15 cellular contexts compared by ENCODE assay signal in the genomic region with DNA sequence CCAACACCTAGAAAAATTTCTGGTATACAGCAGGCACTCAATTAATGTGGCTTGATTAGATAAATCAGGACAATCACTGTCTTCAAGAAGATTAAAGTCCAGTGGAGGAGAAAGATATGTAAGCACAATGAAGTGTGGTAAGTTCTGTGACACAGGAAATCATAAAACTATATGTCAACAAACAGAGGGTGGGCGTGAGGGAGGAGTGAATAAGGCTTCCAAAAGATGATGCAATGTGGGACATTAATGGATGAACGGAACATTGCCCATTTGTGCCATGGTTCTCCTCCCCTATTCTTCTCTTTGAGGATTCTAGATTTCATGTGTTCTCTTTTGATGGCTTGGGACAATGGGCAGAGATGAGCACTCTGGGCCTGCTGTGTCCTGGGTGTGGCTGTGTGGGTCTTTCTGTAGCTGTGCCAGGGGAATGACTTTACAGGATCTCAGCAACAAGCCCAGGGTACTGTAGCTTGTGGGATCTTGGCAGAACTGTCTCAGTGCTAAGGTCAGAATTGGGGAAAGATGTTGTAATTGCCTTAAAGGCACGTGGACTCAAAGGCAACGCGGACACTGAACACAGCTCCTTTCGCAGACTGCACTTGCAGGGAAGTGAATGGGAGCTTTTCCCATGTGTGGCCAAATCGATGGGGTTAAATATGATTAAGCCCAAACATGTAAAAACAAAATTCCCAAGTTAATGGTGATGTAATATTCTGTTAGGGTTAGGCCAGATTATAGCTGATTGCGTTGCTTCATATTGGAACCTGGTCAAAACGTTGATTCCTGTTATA.
DNase-seq lines count a peak whose midpoint lies in the region; ATAC-seq lines count a peak whose summit lies in the region.
"Had no signal": no experiment of that assay in that cellular context is flagged by ENCODE, and none has a peak within 500 bp of the region (broad histone marks: within the 10 kb centered on the region; RNA-seq: fewer than 3 reads in every experiment).

No MANE protein-coding gene starts in this region.

- no peaks in the 10 kb centered on the region for H3K36me3 ChIP-seq in neuronal stem cell (replicated peaks in 1 of 2; ENCODE audit: control insufficient read depth in 2 of 2, insufficient read depth in 2 of 2, low read length in 2 of 2)
- H3K36me3 ChIP-seq: BLaER1 treated with 17β-estradiol and CSF1 and Interleukin-3, amounts not matched to agents 10 nM and 100 nM; brain microvascular endothelial cell; SJCRH30 had no signal

- H3K4me2 ChIP-seq in neuronal stem cell (ENCODE audit: insufficient read depth, low read length, poor library complexity, severe bottlenecking) = no peak overlapping the region
- H3K4me2 ChIP-seq: BLaER1 treated with 17β-estradiol and CSF1 and Interleukin-3, amounts not matched to agents 10 nM and 100 nM had no signal

- no peak overlapping the region for H3K14ac ChIP-seq in neuronal stem cell (ENCODE audit: low read length)

- no peak overlapping the region for H3K18ac ChIP-seq in neuronal stem cell (ENCODE audit: low read length)

- no peak overlapping the region for H2BK12ac ChIP-seq in neuronal stem cell (ENCODE audit: low read length)

- H3K23ac ChIP-seq in neuronal stem cell (ENCODE audit: low read depth, low read length, poor library complexity) = no peak overlapping the region

- H3K9me3 ChIP-seq in neuronal stem cell (replicated peaks in 1 of 2; ENCODE audit: control insufficient read depth in 2 of 2, insufficient read depth in 1 of 2, low read depth in 1 of 2, low read length in 2 of 2) = no peaks in the 10 kb centered on the region

- H3K79me1 ChIP-seq in neuronal stem cell (ENCODE audit: low read depth, low read length) = no peaks in the 10 kb centered on the region

- no peak overlapping the region for H2AK5ac ChIP-seq in neuronal stem cell (ENCODE audit: low read depth, low read length)

- H2BK120ac ChIP-seq in neuronal stem cell (ENCODE audit: low read depth, low read length) = no peak overlapping the region

- H3K9ac ChIP-seq in neuronal stem cell (ENCODE audit: low read depth, low read length, poor library complexity) = no peak overlapping the region
- H3K9ac ChIP-seq: BLaER1 treated with 17β-estradiol and CSF1 and Interleukin-3, amounts not matched to agents 10 nM and 100 nM had no signal

- H3K27me3 ChIP-seq in neuronal stem cell (ENCODE audit: control insufficient read depth in 3 of 3, insufficient read depth in 3 of 3, low read depth in 1 of 3, low read length in 3 of 3) = no peaks in the 10 kb centered on the region
- H3K27me3 ChIP-seq: BLaER1 treated with 17β-estradiol and CSF1 and Interleukin-3, amounts not matched to agents 10 nM and 100 nM; brain microvascular endothelial cell; SJCRH30 had no signal

- no peak overlapping the region for H3K4ac ChIP-seq in neuronal stem cell (ENCODE audit: low read length)

- DNase-seq in Daoy (ENCODE audit: low read depth) (peak; percentile 64), NCI-H460 (ENCODE audit: extremely low read depth, low read depth) (peak; percentile 56), fibroblast of gingiva (ENCODE audit: low read depth) (peak; percentile 71), neuronal stem cell (ENCODE audit: low spot score) (no peak), cerebellum (ENCODE audit: low spot score) (no peak)
- no peak for DNase-seq in activated CD8-positive, alpha-beta memory T cell treated with anti-CD3 and anti-CD28 coated beads for 24 hours
- DNase-seq: activated CD4-positive, CD25-positive, alpha-beta regulatory T cell treated with anti-CD3 and anti-CD28 coated beads, Interleukin-2, amount 50 U/mL, for 72 hours; brain microvascular endothelial cell; NCI-H1092; NCI-H510A treated with DMSO at 0.1 percent for 48 hours; SJCRH30; stimulated activated CD4-positive, alpha-beta T cell treated with anti-CD3 and anti-CD28 coated beads, Interleukin-1b, Interleukin-23, amount 100 ng/mL, for 48 hours had no signal

- H4K8ac ChIP-seq in neuronal stem cell (ENCODE audit: low read depth, low read length) = no peak overlapping the region

- no peak overlapping the region for H2BK5ac ChIP-seq in neuronal stem cell (ENCODE audit: low read length)

- peak overlapping the region; percentile 30 for H2BK15ac ChIP-seq in neuronal stem cell (ENCODE audit: low read length)

- H3K4me1 ChIP-seq in neuronal stem cell (ENCODE audit: control insufficient read depth in 2 of 2, insufficient read depth in 1 of 2, low read depth in 1 of 2, low read length in 2 of 2) = peaks cover 0 to 2% of the 10 kb centered on the region in 2 donors
- H3K4me1 ChIP-seq: BLaER1 treated with 17β-estradiol and CSF1 and Interleukin-3, amounts not matched to agents 10 nM and 100 nM had no signal

- ATAC-seq in GM18511 (IDR thresholded peaks at IDR 0.05; ENCODE audit: unreplicated experiment) (no peak), GM21526 (IDR thresholded peaks at IDR 0.05; ENCODE audit: low FRiP score, unreplicated experiment) (no peak)

- no peak overlapping the region for H2AFZ ChIP-seq in neuronal stem cell (ENCODE audit: low read length)

- H4K91ac ChIP-seq in neuronal stem cell (ENCODE audit: low read depth, low read length, poor library complexity) = no peak overlapping the region

- no peak overlapping the region for H3K27ac ChIP-seq in neuronal stem cell (replicated peaks; ENCODE audit: low read length)
- H3K27ac ChIP-seq: BLaER1 treated with 17β-estradiol and CSF1 and Interleukin-3, amounts not matched to agents 10 nM and 100 nM; brain microvascular endothelial cell; SJCRH30 had no signal

- no peak overlapping the region for H3K4me3 ChIP-seq in neuronal stem cell (ENCODE audit: low read length in 2 of 2)
- H3K4me3 ChIP-seq: BLaER1 treated with 17β-estradiol and CSF1 and Interleukin-3, amounts not matched to agents 10 nM and 100 nM; SJCRH30 had no signal

- no CpG with 5 or more reads among the region's 9 CpGs for WGBS in neuronal stem cell (ENCODE audit: extremely low coverage in 2 of 2, insufficient read length in 2 of 2, insufficient replicate concordance in 1 of 2), 2 donors

Comparison
In these comparisons a context has a peak if more than half of its experiments do, and no peak if none do; other contexts are left out.
1. DNase-seq: peak in Daoy (single experiment), NCI-H460 (single experiment) and fibroblast of gingiva (single experiment); none in neuronal stem cell (single experiment), cerebellum (single experiment) and activated CD8-positive, alpha-beta memory T cell treated with anti-CD3 and anti-CD28 coated beads for 24 hours (single experiment).